Comparison of ENCODE assay signal across 2 cellular contexts in the genomic region with DNA sequence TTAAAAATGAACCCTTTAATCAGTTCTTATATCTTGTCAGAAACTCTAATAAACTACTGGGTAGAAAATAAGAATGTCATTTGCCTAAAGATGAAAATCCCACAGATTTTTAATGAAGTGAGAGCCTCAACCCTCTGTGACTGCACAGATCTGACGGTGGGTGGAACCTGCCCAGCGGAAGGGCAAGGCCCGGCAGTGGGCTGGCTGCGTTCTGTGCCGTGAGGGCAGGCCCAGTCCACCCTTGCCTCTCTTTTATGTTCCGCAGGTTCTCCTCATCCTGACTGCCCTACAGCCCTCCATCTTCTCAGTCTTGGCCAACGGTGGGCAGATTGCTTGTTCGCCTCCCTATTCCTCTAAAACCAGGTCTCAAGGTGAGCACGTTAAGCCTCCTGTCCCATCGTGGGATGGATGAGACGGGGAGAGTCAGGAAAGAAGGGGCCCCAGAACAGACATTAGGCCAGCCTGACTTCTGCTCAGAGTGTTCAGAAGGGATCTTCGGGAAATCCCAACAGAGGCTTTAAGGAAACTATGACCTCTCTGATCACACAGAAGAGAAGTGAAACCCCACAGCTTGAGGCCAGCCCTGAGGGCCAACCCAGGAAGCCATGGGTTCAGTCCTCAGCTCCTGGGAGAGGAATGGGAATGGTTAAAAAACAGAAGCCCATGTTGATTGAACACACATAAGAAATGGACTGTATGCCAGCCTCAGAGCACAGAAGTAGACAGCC.
TF ChIP-seq lines count a peak whose summit lies in the region.

No MANE protein-coding gene starts in this region.

TF ChIP-seq in HepG2, 621 proteins besides CTCF, POLR2A, EP300 and RAD21:
- TF ChIP-seq, protein P1, sequence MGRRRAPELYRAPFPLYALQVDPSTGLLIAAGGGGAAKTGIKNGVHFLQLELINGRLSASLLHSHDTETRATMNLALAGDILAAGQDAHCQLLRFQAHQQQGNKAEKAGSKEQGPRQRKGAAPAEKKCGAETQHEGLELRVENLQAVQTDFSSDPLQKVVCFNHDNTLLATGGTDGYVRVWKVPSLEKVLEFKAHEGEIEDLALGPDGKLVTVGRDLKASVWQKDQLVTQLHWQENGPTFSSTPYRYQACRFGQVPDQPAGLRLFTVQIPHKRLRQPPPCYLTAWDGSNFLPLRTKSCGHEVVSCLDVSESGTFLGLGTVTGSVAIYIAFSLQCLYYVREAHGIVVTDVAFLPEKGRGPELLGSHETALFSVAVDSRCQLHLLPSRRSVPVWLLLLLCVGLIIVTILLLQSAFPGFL (CRISPR knock-in tag; IDR thresholded peaks at IDR 0.05): no peak
- TF ChIP-seq ZNF24 (IDR thresholded peaks at IDR 0.05) (no peak), BHLHE40 (IDR thresholded peaks at IDR 0.05; ENCODE audit: low read length) (no peak), SOX6 (IDR thresholded peaks at IDR 0.05) (no peak), SOX6 (CRISPR knock-in tag; IDR thresholded peaks at IDR 0.05) (no peak), ZNF121 (CRISPR knock-in tag; IDR thresholded peaks at IDR 0.05) (no peak), U2AF2 (IDR thresholded peaks at IDR 0.05; ENCODE audit: low read depth, low read length) (no peak), ELF1 (CRISPR knock-in tag; IDR thresholded peaks at IDR 0.05) (no peak), HES4 (CRISPR knock-in tag; IDR thresholded peaks at IDR 0.05; ENCODE audit: borderline replicate concordance) (no peak), CBX2 (IDR thresholded peaks at IDR 0.05; ENCODE audit: low read depth, low read length) (no peak), CBX2 (CRISPR knock-in tag; IDR thresholded peaks at IDR 0.05; ENCODE audit: low read depth) (no peak)
- TF ChIP-seq, protein P2, sequence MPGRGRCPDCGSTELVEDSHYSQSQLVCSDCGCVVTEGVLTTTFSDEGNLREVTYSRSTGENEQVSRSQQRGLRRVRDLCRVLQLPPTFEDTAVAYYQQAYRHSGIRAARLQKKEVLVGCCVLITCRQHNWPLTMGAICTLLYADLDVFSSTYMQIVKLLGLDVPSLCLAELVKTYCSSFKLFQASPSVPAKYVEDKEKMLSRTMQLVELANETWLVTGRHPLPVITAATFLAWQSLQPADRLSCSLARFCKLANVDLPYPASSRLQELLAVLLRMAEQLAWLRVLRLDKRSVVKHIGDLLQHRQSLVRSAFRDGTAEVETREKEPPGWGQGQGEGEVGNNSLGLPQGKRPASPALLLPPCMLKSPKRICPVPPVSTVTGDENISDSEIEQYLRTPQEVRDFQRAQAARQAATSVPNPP (CRISPR knock-in tag; IDR thresholded peaks at IDR 0.05): no peak
- TF ChIP-seq, protein P3, sequence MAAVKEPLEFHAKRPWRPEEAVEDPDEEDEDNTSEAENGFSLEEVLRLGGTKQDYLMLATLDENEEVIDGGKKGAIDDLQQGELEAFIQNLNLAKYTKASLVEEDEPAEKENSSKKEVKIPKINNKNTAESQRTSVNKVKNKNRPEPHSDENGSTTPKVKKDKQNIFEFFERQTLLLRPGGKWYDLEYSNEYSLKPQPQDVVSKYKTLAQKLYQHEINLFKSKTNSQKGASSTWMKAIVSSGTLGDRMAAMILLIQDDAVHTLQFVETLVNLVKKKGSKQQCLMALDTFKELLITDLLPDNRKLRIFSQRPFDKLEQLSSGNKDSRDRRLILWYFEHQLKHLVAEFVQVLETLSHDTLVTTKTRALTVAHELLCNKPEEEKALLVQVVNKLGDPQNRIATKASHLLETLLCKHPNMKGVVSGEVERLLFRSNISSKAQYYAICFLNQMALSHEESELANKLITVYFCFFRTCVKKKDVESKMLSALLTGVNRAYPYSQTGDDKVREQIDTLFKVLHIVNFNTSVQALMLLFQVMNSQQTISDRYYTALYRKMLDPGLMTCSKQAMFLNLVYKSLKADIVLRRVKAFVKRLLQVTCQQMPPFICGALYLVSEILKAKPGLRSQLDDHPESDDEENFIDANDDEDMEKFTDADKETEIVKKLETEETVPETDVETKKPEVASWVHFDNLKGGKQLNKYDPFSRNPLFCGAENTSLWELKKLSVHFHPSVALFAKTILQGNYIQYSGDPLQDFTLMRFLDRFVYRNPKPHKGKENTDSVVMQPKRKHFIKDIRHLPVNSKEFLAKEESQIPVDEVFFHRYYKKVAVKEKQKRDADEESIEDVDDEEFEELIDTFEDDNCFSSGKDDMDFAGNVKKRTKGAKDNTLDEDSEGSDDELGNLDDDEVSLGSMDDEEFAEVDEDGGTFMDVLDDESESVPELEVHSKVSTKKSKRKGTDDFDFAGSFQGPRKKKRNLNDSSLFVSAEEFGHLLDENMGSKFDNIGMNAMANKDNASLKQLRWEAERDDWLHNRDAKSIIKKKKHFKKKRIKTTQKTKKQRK (IDR thresholded peaks at IDR 0.05; ENCODE audit: low read length): no peak

TF ChIP-seq in K562, 482 proteins besides CTCF, POLR2A, EP300 and RAD21:
- 0 out of 2 replicates have a peak, but pooled peaks have one; percentile 18 for TF ChIP-seq POLR2G (IDR thresholded peaks at IDR 0.05; ENCODE audit: low read depth, low read length)
- TF ChIP-seq, protein P4, sequence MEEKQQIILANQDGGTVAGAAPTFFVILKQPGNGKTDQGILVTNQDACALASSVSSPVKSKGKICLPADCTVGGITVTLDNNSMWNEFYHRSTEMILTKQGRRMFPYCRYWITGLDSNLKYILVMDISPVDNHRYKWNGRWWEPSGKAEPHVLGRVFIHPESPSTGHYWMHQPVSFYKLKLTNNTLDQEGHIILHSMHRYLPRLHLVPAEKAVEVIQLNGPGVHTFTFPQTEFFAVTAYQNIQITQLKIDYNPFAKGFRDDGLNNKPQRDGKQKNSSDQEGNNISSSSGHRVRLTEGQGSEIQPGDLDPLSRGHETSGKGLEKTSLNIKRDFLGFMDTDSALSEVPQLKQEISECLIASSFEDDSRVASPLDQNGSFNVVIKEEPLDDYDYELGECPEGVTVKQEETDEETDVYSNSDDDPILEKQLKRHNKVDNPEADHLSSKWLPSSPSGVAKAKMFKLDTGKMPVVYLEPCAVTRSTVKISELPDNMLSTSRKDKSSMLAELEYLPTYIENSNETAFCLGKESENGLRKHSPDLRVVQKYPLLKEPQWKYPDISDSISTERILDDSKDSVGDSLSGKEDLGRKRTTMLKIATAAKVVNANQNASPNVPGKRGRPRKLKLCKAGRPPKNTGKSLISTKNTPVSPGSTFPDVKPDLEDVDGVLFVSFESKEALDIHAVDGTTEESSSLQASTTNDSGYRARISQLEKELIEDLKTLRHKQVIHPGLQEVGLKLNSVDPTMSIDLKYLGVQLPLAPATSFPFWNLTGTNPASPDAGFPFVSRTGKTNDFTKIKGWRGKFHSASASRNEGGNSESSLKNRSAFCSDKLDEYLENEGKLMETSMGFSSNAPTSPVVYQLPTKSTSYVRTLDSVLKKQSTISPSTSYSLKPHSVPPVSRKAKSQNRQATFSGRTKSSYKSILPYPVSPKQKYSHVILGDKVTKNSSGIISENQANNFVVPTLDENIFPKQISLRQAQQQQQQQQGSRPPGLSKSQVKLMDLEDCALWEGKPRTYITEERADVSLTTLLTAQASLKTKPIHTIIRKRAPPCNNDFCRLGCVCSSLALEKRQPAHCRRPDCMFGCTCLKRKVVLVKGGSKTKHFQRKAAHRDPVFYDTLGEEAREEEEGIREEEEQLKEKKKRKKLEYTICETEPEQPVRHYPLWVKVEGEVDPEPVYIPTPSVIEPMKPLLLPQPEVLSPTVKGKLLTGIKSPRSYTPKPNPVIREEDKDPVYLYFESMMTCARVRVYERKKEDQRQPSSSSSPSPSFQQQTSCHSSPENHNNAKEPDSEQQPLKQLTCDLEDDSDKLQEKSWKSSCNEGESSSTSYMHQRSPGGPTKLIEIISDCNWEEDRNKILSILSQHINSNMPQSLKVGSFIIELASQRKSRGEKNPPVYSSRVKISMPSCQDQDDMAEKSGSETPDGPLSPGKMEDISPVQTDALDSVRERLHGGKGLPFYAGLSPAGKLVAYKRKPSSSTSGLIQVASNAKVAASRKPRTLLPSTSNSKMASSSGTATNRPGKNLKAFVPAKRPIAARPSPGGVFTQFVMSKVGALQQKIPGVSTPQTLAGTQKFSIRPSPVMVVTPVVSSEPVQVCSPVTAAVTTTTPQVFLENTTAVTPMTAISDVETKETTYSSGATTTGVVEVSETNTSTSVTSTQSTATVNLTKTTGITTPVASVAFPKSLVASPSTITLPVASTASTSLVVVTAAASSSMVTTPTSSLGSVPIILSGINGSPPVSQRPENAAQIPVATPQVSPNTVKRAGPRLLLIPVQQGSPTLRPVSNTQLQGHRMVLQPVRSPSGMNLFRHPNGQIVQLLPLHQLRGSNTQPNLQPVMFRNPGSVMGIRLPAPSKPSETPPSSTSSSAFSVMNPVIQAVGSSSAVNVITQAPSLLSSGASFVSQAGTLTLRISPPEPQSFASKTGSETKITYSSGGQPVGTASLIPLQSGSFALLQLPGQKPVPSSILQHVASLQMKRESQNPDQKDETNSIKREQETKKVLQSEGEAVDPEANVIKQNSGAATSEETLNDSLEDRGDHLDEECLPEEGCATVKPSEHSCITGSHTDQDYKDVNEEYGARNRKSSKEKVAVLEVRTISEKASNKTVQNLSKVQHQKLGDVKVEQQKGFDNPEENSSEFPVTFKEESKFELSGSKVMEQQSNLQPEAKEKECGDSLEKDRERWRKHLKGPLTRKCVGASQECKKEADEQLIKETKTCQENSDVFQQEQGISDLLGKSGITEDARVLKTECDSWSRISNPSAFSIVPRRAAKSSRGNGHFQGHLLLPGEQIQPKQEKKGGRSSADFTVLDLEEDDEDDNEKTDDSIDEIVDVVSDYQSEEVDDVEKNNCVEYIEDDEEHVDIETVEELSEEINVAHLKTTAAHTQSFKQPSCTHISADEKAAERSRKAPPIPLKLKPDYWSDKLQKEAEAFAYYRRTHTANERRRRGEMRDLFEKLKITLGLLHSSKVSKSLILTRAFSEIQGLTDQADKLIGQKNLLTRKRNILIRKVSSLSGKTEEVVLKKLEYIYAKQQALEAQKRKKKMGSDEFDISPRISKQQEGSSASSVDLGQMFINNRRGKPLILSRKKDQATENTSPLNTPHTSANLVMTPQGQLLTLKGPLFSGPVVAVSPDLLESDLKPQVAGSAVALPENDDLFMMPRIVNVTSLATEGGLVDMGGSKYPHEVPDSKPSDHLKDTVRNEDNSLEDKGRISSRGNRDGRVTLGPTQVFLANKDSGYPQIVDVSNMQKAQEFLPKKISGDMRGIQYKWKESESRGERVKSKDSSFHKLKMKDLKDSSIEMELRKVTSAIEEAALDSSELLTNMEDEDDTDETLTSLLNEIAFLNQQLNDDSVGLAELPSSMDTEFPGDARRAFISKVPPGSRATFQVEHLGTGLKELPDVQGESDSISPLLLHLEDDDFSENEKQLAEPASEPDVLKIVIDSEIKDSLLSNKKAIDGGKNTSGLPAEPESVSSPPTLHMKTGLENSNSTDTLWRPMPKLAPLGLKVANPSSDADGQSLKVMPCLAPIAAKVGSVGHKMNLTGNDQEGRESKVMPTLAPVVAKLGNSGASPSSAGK (IDR thresholded peaks at IDR 0.05): no peak
